Comparison of ENCODE assay signal across 8 cellular contexts in the genomic region with DNA sequence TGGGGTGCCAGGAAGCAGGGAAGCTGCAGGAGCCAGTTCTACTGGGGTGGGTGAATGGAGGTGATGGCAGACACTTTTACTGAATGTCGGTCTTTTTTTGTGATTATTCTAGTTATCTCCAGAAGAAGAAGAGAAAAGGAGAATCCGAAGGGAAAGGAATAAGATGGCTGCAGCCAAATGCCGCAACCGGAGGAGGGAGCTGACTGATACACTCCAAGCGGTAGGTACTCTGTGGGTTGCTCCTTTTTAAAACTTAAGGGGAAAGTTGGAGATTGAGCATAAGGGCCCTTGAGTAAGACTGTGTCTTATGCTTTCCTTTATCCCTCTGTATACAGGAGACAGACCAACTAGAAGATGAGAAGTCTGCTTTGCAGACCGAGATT. TPM values are rescaled to one million over a fixed set of nuclear protein-coding genes. Genes with fewer than 3 reads are reported as not detected.
DNase-seq lines count a peak whose midpoint lies in the region; ATAC-seq and TF ChIP-seq lines count a peak whose summit lies in the region.

No MANE protein-coding gene starts in this region.

- H3K27ac Mint-ChIP-seq in activated naive CD4-positive, alpha-beta T cell treated with anti-CD3 and anti-CD28 coated beads for 36 hours = peak overlapping the region; percentile 46

- CTCF ChIA-PET in activated naive CD4-positive, alpha-beta T cell treated with anti-CD3 and anti-CD28 coated beads for 36 hours (lab: Charles Lee) = interaction anchor here (0.6 to 2.8 kb wide), 3 partner anchors 13 to 123 kb away, joined by 3 to 14 read pairs (median 4); no protein-coding TSS in a partner anchor

- no peaks in the 10 kb centered on the region for H3K27me3 ChIP-seq in tibial artery

- no peaks in the 10 kb centered on the region for H3K9me3 ChIP-seq in tibial artery

- peak overlapping the region; percentile 93 for H3K4me3 Mint-ChIP-seq in activated naive CD4-positive, alpha-beta T cell treated with anti-CD3 and anti-CD28 coated beads for 36 hours

- H3K27me3 Mint-ChIP-seq in activated naive CD4-positive, alpha-beta T cell treated with anti-CD3 and anti-CD28 coated beads for 36 hours (ENCODE audit: low read depth) = peaks cover 11% of the 10 kb centered on the region

- peaks cover 25% of the 10 kb centered on the region for H3K36me3 Mint-ChIP-seq in activated naive CD4-positive, alpha-beta T cell treated with anti-CD3 and anti-CD28 coated beads for 36 hours (ENCODE audit: low read depth)

- intact Hi-C loops in activated naive CD4-positive, alpha-beta T cell treated with anti-CD3 and anti-CD28 coated beads for 36 hours (cut with micrococcal nuclease) = no loop called here
- intact Hi-C loops in tibial artery (cut with DNase I; ENCODE audit: low total_unique reads) = no loop called here

- peaks cover 15 to 32% (median 21%) of the 10 kb centered on the region in 3 donors for H3K36me3 ChIP-seq in tibial artery

- no peaks in the 10 kb centered on the region for H3K9me3 Mint-ChIP-seq in activated naive CD4-positive, alpha-beta T cell treated with anti-CD3 and anti-CD28 coated beads for 36 hours

- H3K4me3 ChIP-seq in coronary artery = peak overlapping the region; percentile 93
- H3K4me3 ChIP-seq in tibial artery = peak overlapping the region; percentile 71 to 79

- no peak for DNase-seq in activated naive CD4-positive, alpha-beta T cell treated with anti-CD3 and anti-CD28 coated beads for 36 hours
- no peak for DNase-seq in activated naive CD4-positive, alpha-beta T cell (lab: John Stamatoyannopoulos, UW)
- DNase-seq in coronary artery (ENCODE audit: low spot score) (no peak), midbrain (lab: John Stamatoyannopoulos, UW) (peak; percentile 63), tibial artery (no peak)
- no peak for DNase-seq in stimulated activated CD4-positive, alpha-beta T cell treated with anti-CD3 and anti-CD28 coated beads, Interleukin-15, amount 100 ng/mL, for 24 hours

- H3K27ac ChIP-seq in coronary artery (peak overlapping the region; percentile 100), tibial artery (peak overlapping the region; percentile 97 to 100)

- peaks cover 0 to 37% (median 27%) of the 10 kb centered on the region in 4 donors for H3K4me1 ChIP-seq in tibial artery

- TF ChIP-seq CTCF in coronary artery (IDR thresholded peaks at IDR 0.05) (no peak), tibial artery (IDR thresholded peaks at IDR 0.05) (no peak)

- ATAC-seq in HG02610 (IDR thresholded peaks at IDR 0.05; ENCODE audit: unreplicated experiment) = no peak
- no peak for ATAC-seq in GM21360 (IDR thresholded peaks at IDR 0.05; ENCODE audit: unreplicated experiment)

- H3K4me1 Mint-ChIP-seq in activated naive CD4-positive, alpha-beta T cell treated with anti-CD3 and anti-CD28 coated beads for 36 hours (ENCODE audit: low read depth) = peaks cover 24% of the 10 kb centered on the region

RNA-seq across cellular contexts. Expression of a gene that starts 1.8 kb away (rescaled TPM):
- 10 to 100 TPM; 34.5 to 35.7 TPM for total RNA-seq in activated naive CD4-positive, alpha-beta T cell treated with anti-CD3 and anti-CD28 coated beads for 36 hours
